ENCODE assay signal across 11 cellular contexts in the genomic region with DNA sequence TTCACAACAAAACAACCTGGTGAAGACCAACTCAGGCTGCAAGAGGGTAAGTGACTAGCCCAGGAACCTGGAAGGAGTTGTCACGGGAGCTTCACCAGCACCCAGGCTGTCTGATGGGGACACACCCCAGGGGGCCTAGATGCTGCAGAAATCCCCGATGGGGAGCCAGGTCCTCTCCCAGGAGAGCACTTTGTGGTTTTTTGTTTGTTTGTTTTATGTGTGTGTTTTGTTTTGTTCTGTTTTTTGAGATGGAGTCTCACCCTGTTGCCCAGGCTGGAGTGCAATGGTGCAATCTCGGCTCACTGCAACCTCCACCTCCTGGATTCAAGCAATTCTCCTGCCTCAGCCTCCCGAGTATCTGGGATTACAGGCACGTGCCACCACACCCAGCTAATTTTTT. TPM values are rescaled to one million over a fixed set of nuclear protein-coding genes. Genes with fewer than 3 reads are reported as not detected.
"Had no signal": no experiment of that assay in that cellular context is flagged by ENCODE, and none has a peak within 500 bp of the region (broad histone marks: within the 10 kb centered on the region; RNA-seq: fewer than 3 reads in every experiment).

No MANE protein-coding gene starts in this region.

RNA-seq across cellular contexts. Expression of gene SLC34A1, which starts 8.7 kb away (rescaled TPM):
- total RNA-seq: activated CD8-positive, alpha-beta memory T cell treated with anti-CD3 and anti-CD28 coated beads for 36 hours; activated T-helper 2 cell treated with anti-CD3 and anti-CD28 coated beads, Interferon-gamma antibody, Interleukin-2, Interleukin-4, amounts not matched to agents 10 μg/mL and 5 μg/mL and 100 μg/mL, durations not matched to agents 14 hours and 24 hours and 36 hours; aorta; cerebellum; MCF 10A; NCI-H460; RPMI7951; SJSA1 had no signal
- polyA plus RNA-seq: aorta had no signal

RNA-seq across cellular contexts. Expression of gene PFN3, which starts 24.9 kb away (rescaled TPM):
- total RNA-seq: activated CD8-positive, alpha-beta memory T cell treated with anti-CD3 and anti-CD28 coated beads for 36 hours; activated CD8-positive, alpha-beta T cell treated with anti-CD3 and anti-CD28 coated beads for 36 hours; activated naive CD4-positive, alpha-beta T cell treated with anti-CD3 and anti-CD28 coated beads, Interleukin-2, amount 50 U/mL, for 72 hours; activated T-helper 2 cell treated with anti-CD3 and anti-CD28 coated beads, Interferon-gamma antibody, Interleukin-2, Interleukin-4, amounts not matched to agents 10 μg/mL and 5 μg/mL and 100 μg/mL, durations not matched to agents 14 hours and 24 hours and 36 hours; aorta; cerebellum; MCF 10A; NCI-H460; RPMI7951; SJSA1 had no signal
- polyA plus RNA-seq: aorta, SK-N-SH had no signal
